In the genomic region with DNA sequence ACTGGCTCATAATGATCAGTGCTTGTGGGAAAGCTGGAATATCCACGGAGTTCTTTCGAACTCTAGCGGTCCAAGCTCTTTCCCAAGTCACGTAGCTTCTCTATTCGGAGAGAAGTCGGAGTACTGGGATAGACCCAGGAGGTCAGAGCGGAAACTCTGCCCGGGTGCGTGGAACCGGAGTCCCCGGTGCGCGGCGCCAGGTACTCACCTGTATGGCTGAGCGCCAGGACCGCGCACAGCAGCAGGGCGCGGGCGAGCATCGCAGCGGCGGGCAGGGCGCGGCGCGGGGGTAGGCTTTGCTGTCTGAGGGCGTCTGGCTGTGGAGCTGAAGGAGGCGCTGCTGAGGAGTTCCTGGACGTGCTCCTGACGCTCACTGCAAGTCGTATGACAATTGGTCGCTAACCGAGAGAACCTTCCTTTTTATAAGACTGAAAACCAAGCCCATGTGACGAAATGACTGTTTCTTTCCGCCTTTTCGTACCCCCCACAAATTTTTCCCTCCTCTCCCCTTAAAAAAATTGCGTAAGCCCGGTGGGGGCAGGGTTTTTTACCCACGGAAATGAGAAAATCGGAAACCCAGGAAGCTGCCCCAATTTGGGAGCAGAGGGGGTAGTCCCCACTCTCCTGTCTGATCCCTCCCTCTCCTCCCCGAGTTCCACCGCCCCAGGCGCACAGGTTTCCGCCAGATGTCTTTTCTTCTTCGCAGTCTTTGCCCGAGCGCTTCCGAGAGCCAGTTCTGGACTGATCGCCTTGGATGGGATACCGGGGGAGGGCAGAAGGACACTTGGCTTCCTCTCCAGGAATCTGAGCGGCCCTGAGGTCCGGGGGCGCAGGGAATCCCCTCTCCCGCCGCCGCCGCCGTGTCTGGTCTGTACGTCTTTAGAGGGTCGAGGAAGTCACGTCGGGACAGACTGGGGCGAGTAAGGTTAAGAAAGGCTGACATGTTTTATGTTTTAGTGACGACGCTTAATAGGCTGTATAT, we compare ENCODE assay signal across 8 cellular contexts. TPM values are rescaled to one million over a fixed set of nuclear protein-coding genes. Genes with fewer than 3 reads are reported as not detected.
DNase-seq lines count a peak whose midpoint lies in the region; ATAC-seq lines count a peak whose summit lies in the region.

PTGS2 (minus strand) TSS at position 393 of the 982 bp plus-strand sequence; CDS start at position 260, 133 bp downstream.

- under 1% methylated on average over 66 of the region's 66 CpGs for WGBS in urinary bladder

- H3K9me3 Mint-ChIP-seq in CD8-positive, alpha-beta memory T cell = peaks cover 0 to 2% (median 1%) of the 10 kb centered on the region in 5 donors
- no peaks in the 10 kb centered on the region for H3K9me3 Mint-ChIP-seq in activated naive CD8-positive, alpha-beta T cell treated with anti-CD3 and anti-CD28 coated beads, Interleukin-2, amount 10 ng/mL, durations not matched to agents 7 days and 5 days

- peak; percentile 96 for ATAC-seq in GM19452 (IDR thresholded peaks at IDR 0.05; ENCODE audit: unreplicated experiment)
- peak; percentile 82 for ATAC-seq in HG03558 (IDR thresholded peaks at IDR 0.05; ENCODE audit: extremely low read depth, unreplicated experiment)
- ATAC-seq in activated naive CD8-positive, alpha-beta T cell treated with anti-CD3 and anti-CD28 coated beads, Interleukin-2, amount 10 ng/mL, durations not matched to agents 7 days and 5 days (ENCODE audit: low read depth) = peak; percentile 93
- peak; percentile 98 for ATAC-seq in Right ventricle myocardium superior (ENCODE audit: poor library complexity)

- H3K4me3 Mint-ChIP-seq in CD8-positive, alpha-beta memory T cell = peak within 1 kb of the TSS; percentile 15 to 79 (median 54)
- H3K4me3 Mint-ChIP-seq in activated naive CD8-positive, alpha-beta T cell treated with anti-CD3 and anti-CD28 coated beads, Interleukin-2, amount 10 ng/mL, durations not matched to agents 7 days and 5 days = peak within 1 kb of the TSS; percentile 73

- POLR2A ChIA-PET in CD8-positive, alpha-beta memory T cell (lab: Charles Lee) = no interaction called here
- POLR2A ChIA-PET in activated naive CD8-positive, alpha-beta T cell treated with anti-CD3 and anti-CD28 coated beads, Interleukin-2, amount 10 ng/mL, durations not matched to agents 7 days and 5 days (lab: Charles Lee) = no interaction called here

- no peaks in the 10 kb centered on the region for H3K4me1 ChIP-seq in CD8-positive, alpha-beta memory T cell (ENCODE audit: insufficient read depth, low read length)
- no peaks in the 10 kb centered on the region for H3K4me1 ChIP-seq in urinary bladder (ENCODE audit: insufficient read depth)

- peaks cover 8 to 18% (median 13%) of the 10 kb centered on the region in 3 donors for H3K4me1 Mint-ChIP-seq in CD8-positive, alpha-beta memory T cell
- H3K4me1 Mint-ChIP-seq in activated naive CD8-positive, alpha-beta T cell treated with anti-CD3 and anti-CD28 coated beads, Interleukin-2, amount 10 ng/mL, durations not matched to agents 7 days and 5 days = peaks cover 9% of the 10 kb centered on the region

- H3K36me3 ChIP-seq in CD8-positive, alpha-beta memory T cell (ENCODE audit: insufficient read depth, low read length) = no peaks in the 10 kb centered on the region
- H3K36me3 ChIP-seq in urinary bladder (ENCODE audit: insufficient read depth) = no peaks in the 10 kb centered on the region

- H3K27ac Mint-ChIP-seq in CD8-positive, alpha-beta memory T cell = peak within 1 kb of the TSS in 1 of 8 donors; percentile 52
- no peak within 1 kb of the TSS for H3K27ac Mint-ChIP-seq in activated naive CD8-positive, alpha-beta T cell treated with anti-CD3 and anti-CD28 coated beads, Interleukin-2, amount 10 ng/mL, durations not matched to agents 7 days and 5 days

- peak within 1 kb of the TSS; percentile 8 for H3K4me3 ChIP-seq in CD8-positive, alpha-beta memory T cell (ENCODE audit: low read length)
- peak within 1 kb of the TSS; percentile 61 for H3K4me3 ChIP-seq in urinary bladder (ENCODE audit: low read depth, low read length)

- CTCF ChIA-PET in CD8-positive, alpha-beta memory T cell (lab: Charles Lee) = no interaction called here

- peaks cover 8 to 58% of the 10 kb centered on the region in 2 donors for H3K27me3 Mint-ChIP-seq in CD8-positive, alpha-beta memory T cell
- H3K27me3 Mint-ChIP-seq in activated naive CD8-positive, alpha-beta T cell treated with anti-CD3 and anti-CD28 coated beads, Interleukin-2, amount 10 ng/mL, durations not matched to agents 7 days and 5 days = peaks cover 58% of the 10 kb centered on the region

- no peak for DNase-seq in CD8-positive, alpha-beta memory T cell
- DNase-seq in OCI-M1 (lab: John Stamatoyannopoulos, UW) (peak; percentile 97), Right ventricle myocardium superior (peak; percentile 85), occipital lobe (lab: John Stamatoyannopoulos, UW) (peak; percentile 66)
- DNase-seq in activated naive CD8-positive, alpha-beta T cell treated with anti-CD3 and anti-CD28 coated beads, Interleukin-2, amount 10 ng/mL, durations not matched to agents 7 days and 5 days = peak; percentile 58

- intact Hi-C loops in Right ventricle myocardium superior (cut with DNase I) = no loop called here

- no peaks in the 10 kb centered on the region for H3K36me3 Mint-ChIP-seq in CD8-positive, alpha-beta memory T cell
- H3K36me3 Mint-ChIP-seq in activated naive CD8-positive, alpha-beta T cell treated with anti-CD3 and anti-CD28 coated beads, Interleukin-2, amount 10 ng/mL, durations not matched to agents 7 days and 5 days = no peaks in the 10 kb centered on the region

- H3K27me3 ChIP-seq in CD8-positive, alpha-beta memory T cell (ENCODE audit: insufficient read depth, low read length, poor library complexity, severe bottlenecking) = peaks cover 15% of the 10 kb centered on the region

- H3K9me3 ChIP-seq in CD8-positive, alpha-beta memory T cell (ENCODE audit: low read length) = no peaks in the 10 kb centered on the region

- H3K27ac ChIP-seq in CD8-positive, alpha-beta memory T cell (ENCODE audit: low read depth, low read length) = no peak within 1 kb of the TSS
- peak within 1 kb of the TSS; percentile 83 for H3K27ac ChIP-seq in urinary bladder (ENCODE audit: low read depth)

RNA-seq across cellular contexts. Expression of gene PTGS2, which starts in this region (rescaled TPM):
- total RNA-seq in CD8-positive, alpha-beta memory T cell = 1 to 10 TPM; 3.1 to 3.7 TPM
- not detected for polyA plus RNA-seq in CD8-positive, alpha-beta memory T cell
- total RNA-seq in activated naive CD8-positive, alpha-beta T cell treated with anti-CD3 and anti-CD28 coated beads, Interleukin-2, amount 10 ng/mL, durations not matched to agents 7 days and 5 days = not detected
- 1.0 TPM for total RNA-seq in Right ventricle myocardium superior
- total RNA-seq in occipital lobe = 1.7 TPM
- total RNA-seq in urinary bladder = 14.0 TPM
- polyA plus RNA-seq in urinary bladder = 31.3 TPM

Comparison
In these comparisons a context has a peak if more than half of its experiments do, and no peak if none do; other contexts are left out.
1. RNA of gene PTGS2 (polyA plus RNA-seq): 31.3 TPM in urinary bladder (single experiment); not detected in CD8-positive, alpha-beta memory T cell (single experiment); every median in the first group is over 10 times any median in the second.
2. Peak in DNase-seq and ATAC-seq in activated naive CD8-positive, alpha-beta T cell treated with anti-CD3 and anti-CD28 coated beads, Interleukin-2, amount 10 ng/mL, durations not matched to agents 7 days and 5 days; RNA of the gene not detected or under 1 TPM.
3. DNase-seq: peak in OCI-M1 (single experiment), Right ventricle myocardium superior (single experiment) and occipital lobe (single experiment); none in CD8-positive, alpha-beta memory T cell (0 of 5).
4. Peak in every context shown above with its lines, with median percentiles within 50 percentile points of each other: ATAC-seq.